In the genomic region with DNA sequence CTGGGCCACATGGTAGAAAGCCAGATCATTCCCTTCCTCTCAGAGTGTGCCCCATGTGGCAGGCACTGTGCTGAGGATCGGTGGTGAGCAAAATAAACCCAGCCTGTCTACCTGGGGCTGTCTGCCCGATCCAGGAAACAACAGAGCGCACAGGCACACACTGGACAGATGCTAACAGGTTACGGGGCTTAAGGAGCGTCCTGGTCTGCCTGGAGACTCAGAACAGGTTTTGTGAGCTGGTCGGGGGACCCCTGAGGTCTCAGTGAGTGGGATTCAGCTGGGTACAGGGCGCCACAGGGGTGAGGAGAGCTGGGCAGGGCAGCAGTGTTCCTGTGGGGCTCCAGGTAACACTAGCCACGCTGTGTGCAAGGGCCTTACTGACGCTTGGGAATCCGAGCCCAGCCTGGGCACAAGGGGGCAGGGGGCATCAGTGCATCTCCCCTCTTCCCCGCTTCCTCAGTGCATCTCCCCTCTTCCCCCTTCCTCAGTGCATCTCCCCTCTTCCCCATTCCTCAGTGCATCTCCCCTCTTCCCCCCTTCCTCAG, we compare ENCODE assay signal across 23 cellular contexts.
DNase-seq lines count a peak whose midpoint lies in the region; ATAC-seq, FAIRE-seq and TF ChIP-seq lines count a peak whose summit lies in the region.
"Had no signal": no experiment of that assay in that cellular context is flagged by ENCODE, and none has a peak within 500 bp of the region (broad histone marks: within the 10 kb centered on the region; RNA-seq: fewer than 3 reads in every experiment).

No MANE protein-coding gene starts in this region.

- peaks cover 23% of the 10 kb centered on the region for H3K36me3 Mint-ChIP-seq in CD4-positive, CD25-positive, alpha-beta regulatory T cell
- H3K36me3 Mint-ChIP-seq in activated T-cell treated with anti-CD3 and anti-CD28 coated beads, Interleukin-2, amount 50 U/mL, for 24 hours (ENCODE audit: low read depth) = peaks cover 4% of the 10 kb centered on the region

- H3K27me3 ChIP-seq in CD4-positive, CD25-positive, alpha-beta regulatory T cell (ENCODE audit: control insufficient read depth, insufficient read depth, low read length) = no peaks in the 10 kb centered on the region
- H3K27me3 ChIP-seq in osteoblast (ENCODE audit: insufficient read depth, low read length) = no peaks in the 10 kb centered on the region
- H3K27me3 ChIP-seq: MG63 had no signal

- H3K9me3 ChIP-seq in CD4-positive, CD25-positive, alpha-beta regulatory T cell (ENCODE audit: control insufficient read depth in 2 of 2, low read length in 2 of 2) = no peaks in the 10 kb centered on the region
- H3K9me3 ChIP-seq in kidney (ENCODE audit: control insufficient read depth in 1 of 2, low read length in 2 of 2) (no peaks in the 10 kb centered on the region), osteoblast (ENCODE audit: low read depth, low read length) (no peaks in the 10 kb centered on the region)
- H3K9me3 ChIP-seq: MG63, SK-N-SH had no signal

- peak overlapping the region in 2 of 3 donors; percentile 43 to 62 for H3K27ac Mint-ChIP-seq in CD4-positive, CD25-positive, alpha-beta regulatory T cell
- no peak overlapping the region for H3K27ac Mint-ChIP-seq in activated T-cell treated with anti-CD3 and anti-CD28 coated beads, Interleukin-2, amount 50 U/mL, for 24 hours
- H3K27ac Mint-ChIP-seq: IgD-negative memory B cell had no signal

- H4K20me1 ChIP-seq in osteoblast (ENCODE audit: insufficient read depth, low read length) = no peaks in the 10 kb centered on the region

- intact Hi-C loops in kidney (cut with DNase I) = no loop called here

- no peaks in the 10 kb centered on the region for H3K27me3 Mint-ChIP-seq in CD4-positive, CD25-positive, alpha-beta regulatory T cell
- no peaks in the 10 kb centered on the region for H3K27me3 Mint-ChIP-seq in activated T-cell treated with anti-CD3 and anti-CD28 coated beads, Interleukin-2, amount 50 U/mL, for 24 hours
- H3K27me3 Mint-ChIP-seq: IgD-negative memory B cell had no signal

- TF ChIP-seq CTCF in 22Rv1 (IDR thresholded peaks at IDR 0.05) = no peak
- TF ChIP-seq CTCF in kidney (IDR thresholded peaks at IDR 0.05; ENCODE audit: borderline replicate concordance, extremely low read depth, insufficient read depth) = no peak
- no peak for TF ChIP-seq CTCF in osteoblast (IDR thresholded peaks at IDR 0.05; ENCODE audit: extremely low read depth, low read depth, low read length)

- no peaks in the 10 kb centered on the region for H3K36me3 ChIP-seq in CD4-positive, CD25-positive, alpha-beta regulatory T cell (ENCODE audit: control insufficient read depth, insufficient read depth, low read length)
- H3K36me3 ChIP-seq in kidney (ENCODE audit: control insufficient read depth in 1 of 2, insufficient read depth in 2 of 2, low read length in 2 of 2) (peaks cover 0 to 3% of the 10 kb centered on the region in 2 donors), osteoblast (ENCODE audit: insufficient read depth, low read length) (no peaks in the 10 kb centered on the region)
- H3K36me3 ChIP-seq: MG63 had no signal

- no peaks in the 10 kb centered on the region for H3K79me2 ChIP-seq in osteoblast (ENCODE audit: insufficient read depth, low read length)

- no peak overlapping the region for H2AFZ ChIP-seq in osteoblast (ENCODE audit: low read length)

- H3K27ac ChIP-seq in 22Rv1 (peak overlapping the region; percentile 39), kidney (ENCODE audit: low read depth in 2 of 2, low read length in 2 of 2) (no peak overlapping the region), osteoblast (ENCODE audit: low read depth, low read length) (no peak overlapping the region)
- H3K27ac ChIP-seq in CD4-positive, CD25-positive, alpha-beta regulatory T cell (ENCODE audit: insufficient read depth, low read length, poor library complexity, severe bottlenecking) = no peak overlapping the region

- H3K9me3 Mint-ChIP-seq in CD4-positive, CD25-positive, alpha-beta regulatory T cell = no peaks in the 10 kb centered on the region
- H3K9me3 Mint-ChIP-seq in activated T-cell treated with anti-CD3 and anti-CD28 coated beads, Interleukin-2, amount 50 U/mL, for 24 hours = no peaks in the 10 kb centered on the region
- H3K9me3 Mint-ChIP-seq: IgD-negative memory B cell had no signal

- no peak for DNase-seq in CD4-positive, CD25-positive, alpha-beta regulatory T cell
- DNase-seq in kidney (peak; percentile 41), osteoblast (ENCODE audit: insufficient read length, low spot score, missing footprints) (peak; percentile 41), OCI-M2 (lab: John Stamatoyannopoulos, UW; ENCODE audit: unreplicated experiment) (no peak)
- no peak for DNase-seq in activated T-cell treated with anti-CD3 and anti-CD28 coated beads, Interleukin-2, amount 50 U/mL, for 24 hours
- DNase-seq: C1 segment of cervical spinal cord; H7; Karpas-422; MG63; NCI-H1092; NCI-H1436 treated with DMSO at 0.1 percent for 48 hours; NCI-H2029; NCI-H446; NCI-H526 treated with DMSO at 0.1 percent for 48 hours; NK-92 treated with Interleukin-12 subunit alpha and Interleukin-12 subunit beta, amount 100 ng/mL, for 24 hours; SHP77 treated with DMSO at 0.1 percent for 48 hours; SK-N-SH had no signal

- peaks cover 5% of the 10 kb centered on the region for H3K4me1 ChIP-seq in CD4-positive, CD25-positive, alpha-beta regulatory T cell (ENCODE audit: control insufficient read depth, insufficient read depth, low read length, poor library complexity, severe bottlenecking)
- H3K4me1 ChIP-seq in kidney (ENCODE audit: control insufficient read depth in 1 of 2, insufficient read depth in 1 of 2, low read depth in 1 of 2, low read length in 2 of 2) (no peaks in the 10 kb centered on the region), osteoblast (ENCODE audit: insufficient read depth, low read length) (no peaks in the 10 kb centered on the region)

- no peak overlapping the region for H3K4me3 ChIP-seq in CD4-positive, CD25-positive, alpha-beta regulatory T cell (ENCODE audit: low read depth, low read length)
- no peak overlapping the region for H3K4me3 ChIP-seq in kidney (ENCODE audit: low read length in 2 of 2)
- no peak overlapping the region for H3K4me3 ChIP-seq in osteoblast (ENCODE audit: insufficient read depth, low read length)
- H3K4me3 ChIP-seq: MG63 had no signal

- FAIRE-seq in kidney (lab: Jason Lieb, UNC) = no peak
- FAIRE-seq: G401.6, HTR-8/SVneo had no signal

- ATAC-seq in CD4-positive, CD25-positive, alpha-beta regulatory T cell (ENCODE audit: low read depth in 2 of 2) = no peak
- ATAC-seq in GM21825 (IDR thresholded peaks at IDR 0.05; ENCODE audit: unreplicated experiment) (no peak), HG03354 (IDR thresholded peaks at IDR 0.05; ENCODE audit: poor library complexity, severe bottlenecking, unreplicated experiment) (no peak)

- H3K9ac ChIP-seq in kidney (ENCODE audit: low read length in 2 of 2) = no peak overlapping the region
- H3K9ac ChIP-seq: SK-N-SH had no signal

- no peak overlapping the region for H3K4me2 ChIP-seq in osteoblast (ENCODE audit: insufficient read depth, low read length)
- H3K4me2 ChIP-seq: SK-N-SH had no signal

- no peak overlapping the region for H3K4me3 Mint-ChIP-seq in CD4-positive, CD25-positive, alpha-beta regulatory T cell
- H3K4me3 Mint-ChIP-seq in activated T-cell treated with anti-CD3 and anti-CD28 coated beads, Interleukin-2, amount 50 U/mL, for 24 hours = no peak overlapping the region
- H3K4me3 Mint-ChIP-seq: IgD-negative memory B cell had no signal

- H3K4me1 Mint-ChIP-seq in CD4-positive, CD25-positive, alpha-beta regulatory T cell = peaks cover 0 to 16% (median 8%) of the 10 kb centered on the region in 4 donors
- peaks cover 14% of the 10 kb centered on the region for H3K4me1 Mint-ChIP-seq in activated T-cell treated with anti-CD3 and anti-CD28 coated beads, Interleukin-2, amount 50 U/mL, for 24 hours (ENCODE audit: low read depth)
- H3K4me1 Mint-ChIP-seq: IgD-negative memory B cell had no signal

Comparison
In these comparisons a context has a peak if more than half of its experiments do, and no peak if none do; other contexts are left out.
1. DNase-seq: peak in kidney (single experiment) and osteoblast (single experiment); none in CD4-positive, CD25-positive, alpha-beta regulatory T cell (0 of 3), activated T-cell treated with anti-CD3 and anti-CD28 coated beads, Interleukin-2, amount 50 U/mL, for 24 hours (single experiment) and OCI-M2 (single experiment).